In genomic region chr4:113539408-113539807, GRCh38 we compare ENCODE assay signal across 9 cellular contexts.
A peak's percentile ranks its signal among the peaks of the same experiment; 100 is the strongest.
DNase-seq lines count a peak whose midpoint lies in the region; ATAC-seq and TF ChIP-seq lines count a peak whose summit lies in the region.
"Had no signal": no experiment of that assay in that cellular context is flagged by ENCODE, and none has a peak within 500 bp of the region (broad histone marks: within the 10 kb centered on the region; RNA-seq: fewer than 3 reads in every experiment).

No MANE protein-coding gene starts in this region.

- ATAC-seq in GM18508 (IDR thresholded peaks at IDR 0.05; ENCODE audit: insufficient read depth, unreplicated experiment) (peak; percentile 64), GM21619 (IDR thresholded peaks at IDR 0.05; ENCODE audit: unreplicated experiment) (peak; percentile 72), PC-3 (no peak)
- ATAC-seq: mucosa of descending colon had no signal

- H3K27me3 ChIP-seq in PC-3 (ENCODE audit: low read length): no peaks in the 10 kb centered on the region
- H3K27me3 ChIP-seq: MG63 had no signal

- no TSS peak for BruUV-seq in PC-3 (replicated peaks; lab: Mats Ljungman, UMichigan)

- H3K9me2 ChIP-seq in PC-3 (replicated peaks; ENCODE audit: low read length): no peaks in the 10 kb centered on the region

- no peaks in the 10 kb centered on the region for H3K79me2 ChIP-seq in PC-3 (ENCODE audit: low read length)

- H2AFZ ChIP-seq in PC-3 (ENCODE audit: low read length): no peak overlapping the region

- H3F3A ChIP-seq in PC-3 (ENCODE audit: low read length, unreplicated experiment): no peaks in the 10 kb centered on the region

- H3K4me3 ChIP-seq in PC-3 (ENCODE audit: low read length): no peak overlapping the region
- H3K4me3 ChIP-seq: MG63, mucosa of descending colon had no signal

- no peaks in the 10 kb centered on the region for H3K4me1 ChIP-seq in PC-3 (ENCODE audit: insufficient read depth, low read length)

- H4K20me1 ChIP-seq in PC-3 (ENCODE audit: low read length): no peaks in the 10 kb centered on the region

- no peak overlapping the region for H3K27ac ChIP-seq in PC-3 (ENCODE audit: low read length)

- POLR2A ChIA-PET in PC-3 (lab: Charles Lee; ENCODE audit: unreplicated experiment): no interaction called here

- no peak overlapping the region for H3K4me2 ChIP-seq in PC-3 (ENCODE audit: low read length)

- H3K9me3 ChIP-seq in PC-3 (ENCODE audit: low read length): no peaks in the 10 kb centered on the region
- H3K9me3 ChIP-seq: MG63, mucosa of descending colon had no signal

- H3K36me3 ChIP-seq in PC-3 (ENCODE audit: low read depth, low read length): no peaks in the 10 kb centered on the region
- H3K36me3 ChIP-seq: MG63 had no signal

- no peak for TF ChIP-seq CTCF in PC-3 (conservative IDR thresholded peaks at IDR 0.05; ENCODE audit: low read depth, low read length)

- H3K9ac ChIP-seq in PC-3 (ENCODE audit: low read length): no peak overlapping the region

- peak; percentile 23 for DNase-seq in PC-3
- peak; percentile 68 for DNase-seq in kidney tubule cell (ENCODE audit: low spot score)
- DNase-seq in HK-2 (ENCODE audit: unreplicated experiment): no peak
- no peak for DNase-seq in NCI-H1417 treated with DMSO at 0.1 percent for 48 hours (lab: John Stamatoyannopoulos, UW)
- no peak for DNase-seq in NCI-H774 (lab: John Stamatoyannopoulos, UW)
- DNase-seq: MG63, mucosa of descending colon had no signal

- CTCF ChIA-PET in PC-3 (lab: Charles Lee): no interaction called here

- intact Hi-C loops in PC-3 (cut with micrococcal nuclease): no loop called here

Comparison
In these comparisons a context has a peak if more than half of its experiments do, and no peak if none do; other contexts are left out.
1. DNase-seq: peak in PC-3 (single experiment) and kidney tubule cell (single experiment); none in HK-2 (single experiment), NCI-H1417 treated with DMSO at 0.1 percent for 48 hours (single experiment) and NCI-H774 (single experiment).